29 cellular contexts compared by ENCODE assay signal in genomic region chr5:132405646-132406045, GRCh38. TPM values are rescaled to one million over a fixed set of nuclear protein-coding genes. Genes with fewer than 3 reads are reported as not detected.
DNase-seq lines count a peak whose midpoint lies in the region; ATAC-seq, FAIRE-seq and TF ChIP-seq lines count a peak whose summit lies in the region.
"Had no signal": no experiment of that assay in that cellular context is flagged by ENCODE, and none has a peak within 500 bp of the region (broad histone marks: within the 10 kb centered on the region; RNA-seq: fewer than 3 reads in every experiment).

No MANE protein-coding gene starts in this region.

- H3K36me3 Mint-ChIP-seq in activated T-cell treated with anti-CD3 and anti-CD28 coated beads, Interleukin-2, amount 50 U/mL, for 72 hours (ENCODE audit: insufficient read depth in 2 of 2) = peaks cover 7 to 9% of the 10 kb centered on the region in 2 donors
- peaks cover 3% of the 10 kb centered on the region for H3K36me3 Mint-ChIP-seq in activated T-cell treated with anti-CD3 and anti-CD28 coated beads, Interleukin-2, amount 50 U/mL, for 4 hours (ENCODE audit: insufficient read depth)
- no peaks in the 10 kb centered on the region for H3K36me3 Mint-ChIP-seq in stimulated activated memory B cell treated with anti-CD40 and anti-IgM and Interleukin-4, amounts not matched to agents 10 μg/mL and 1 μg/mL and 100 μg/mL, for 72 hours

- no peak overlapping the region for H3K4me3 ChIP-seq in coronary artery
- H3K4me3 ChIP-seq: breast epithelium, lower lobe of right lung, mucosa of descending colon, pancreas, Peyer's patch, smooth muscle cell had no signal

- H3K4me1 Mint-ChIP-seq in activated T-cell treated with anti-CD3 and anti-CD28 coated beads, Interleukin-2, amount 50 U/mL, for 72 hours (ENCODE audit: low read depth) = peaks cover 50% of the 10 kb centered on the region
- peaks cover 78% of the 10 kb centered on the region for H3K4me1 Mint-ChIP-seq in activated T-cell treated with anti-CD3 and anti-CD28 coated beads, Interleukin-2, amount 50 U/mL, for 4 hours (ENCODE audit: low read depth)
- H3K4me1 Mint-ChIP-seq in stimulated activated memory B cell treated with anti-CD40 and anti-IgM and Interleukin-4, amounts not matched to agents 10 μg/mL and 1 μg/mL and 100 μg/mL, for 72 hours = peaks cover 28% of the 10 kb centered on the region

- ATAC-seq in activated T-cell treated with anti-CD3 and anti-CD28 coated beads, Interleukin-2, amount 50 U/mL, for 72 hours (replicated peaks in 1 of 2) = no peak
- no peak for ATAC-seq in activated T-cell treated with anti-CD3 and anti-CD28 coated beads, Interleukin-2, amount 50 U/mL, for 4 hours
- no peak for ATAC-seq in stimulated activated memory B cell treated with anti-CD40 and anti-IgM and Interleukin-4, amounts not matched to agents 10 μg/mL and 1 μg/mL and 100 μg/mL, for 72 hours
- no peak for ATAC-seq in GM21423 (IDR thresholded peaks at IDR 0.05; ENCODE audit: unreplicated experiment)
- ATAC-seq: lower lobe of right lung, mucosa of descending colon, pancreas had no signal

- DNase-seq in activated T-cell treated with anti-CD3 and anti-CD28 coated beads, Interleukin-2, amount 50 U/mL, for 72 hours = no peak
- DNase-seq in activated T-cell treated with anti-CD3 and anti-CD28 coated beads, Interleukin-2, amount 50 U/mL, for 4 hours = no peak
- DNase-seq in MV-4-11 (lab: John Stamatoyannopoulos, UW) (peak; percentile 16), coronary artery (ENCODE audit: low spot score) (peak; percentile 4), RCC 7860 (ENCODE audit: low spot score) (no peak)
- no peak for DNase-seq in activated CD4-positive, alpha-beta T cell treated with anti-CD3 and anti-CD28 coated beads for 1 hour
- DNase-seq: activated naive CD4-positive, alpha-beta T cell treated with Interleukin-2 at 50 U/mL for 16 hours; BE2C; DMS79; effector CD8-positive, alpha-beta T cell; GDM1; HCEC 1CT; lower lobe of right lung; mucosa of descending colon; NCI-H1694; NCI-H2171; NCI-H524 treated with DMSO at 0.1 percent for 48 hours; NK-92 treated with Interleukin-12 subunit alpha and Interleukin-12 subunit beta, amount 100 ng/mL, for 24 hours; pancreas; retina; SIG-M5; trophoblast cell had no signal

- FAIRE-seq in RCC 7860 (lab: Jason Lieb, UNC) = no peak
- FAIRE-seq: pancreas, TTC549 had no signal

- peak overlapping the region; percentile 29 for H3K27ac Mint-ChIP-seq in activated T-cell treated with anti-CD3 and anti-CD28 coated beads, Interleukin-2, amount 50 U/mL, for 72 hours
- H3K27ac Mint-ChIP-seq in stimulated activated memory B cell treated with anti-CD40 and anti-IgM and Interleukin-4, amounts not matched to agents 10 μg/mL and 1 μg/mL and 100 μg/mL, for 72 hours = peak overlapping the region; percentile 58

- no peaks in the 10 kb centered on the region for H3K27me3 Mint-ChIP-seq in activated T-cell treated with anti-CD3 and anti-CD28 coated beads, Interleukin-2, amount 50 U/mL, for 72 hours (ENCODE audit: low read depth)
- H3K27me3 Mint-ChIP-seq in activated T-cell treated with anti-CD3 and anti-CD28 coated beads, Interleukin-2, amount 50 U/mL, for 4 hours (ENCODE audit: low read depth) = no peaks in the 10 kb centered on the region
- no peaks in the 10 kb centered on the region for H3K27me3 Mint-ChIP-seq in stimulated activated memory B cell treated with anti-CD40 and anti-IgM and Interleukin-4, amounts not matched to agents 10 μg/mL and 1 μg/mL and 100 μg/mL, for 72 hours

- peak overlapping the region in 1 of 2 donors; percentile 3 for H3K4me3 Mint-ChIP-seq in activated T-cell treated with anti-CD3 and anti-CD28 coated beads, Interleukin-2, amount 50 U/mL, for 72 hours
- no peak overlapping the region for H3K4me3 Mint-ChIP-seq in activated T-cell treated with anti-CD3 and anti-CD28 coated beads, Interleukin-2, amount 50 U/mL, for 4 hours
- H3K4me3 Mint-ChIP-seq in stimulated activated memory B cell treated with anti-CD40 and anti-IgM and Interleukin-4, amounts not matched to agents 10 μg/mL and 1 μg/mL and 100 μg/mL, for 72 hours = no peak overlapping the region
- H3K4me3 Mint-ChIP-seq: neural crest cell had no signal

- no peak for TF ChIP-seq CTCF in coronary artery (IDR thresholded peaks at IDR 0.05)

- H3K27ac ChIP-seq in coronary artery = no peak overlapping the region
- H3K27ac ChIP-seq: lower lobe of right lung, pancreas had no signal

- peaks cover 2% of the 10 kb centered on the region in 2 donors for H3K9me3 Mint-ChIP-seq in activated T-cell treated with anti-CD3 and anti-CD28 coated beads, Interleukin-2, amount 50 U/mL, for 72 hours
- H3K9me3 Mint-ChIP-seq in activated T-cell treated with anti-CD3 and anti-CD28 coated beads, Interleukin-2, amount 50 U/mL, for 4 hours = peaks cover 3% of the 10 kb centered on the region
- no peaks in the 10 kb centered on the region for H3K9me3 Mint-ChIP-seq in stimulated activated memory B cell treated with anti-CD40 and anti-IgM and Interleukin-4, amounts not matched to agents 10 μg/mL and 1 μg/mL and 100 μg/mL, for 72 hours

RNA-seq across cellular contexts. Expression of gene SLC22A5, which starts 36.1 kb away (rescaled TPM):
- total RNA-seq in activated T-cell treated with anti-CD3 and anti-CD28 coated beads, Interleukin-2, amount 50 U/mL, for 72 hours = 1 to 10 TPM; 7.0 to 7.4 TPM
- 1 to 10 TPM; 4.4 to 6.3 (median 5.7) TPM for total RNA-seq in activated T-cell treated with anti-CD3 and anti-CD28 coated beads, Interleukin-2, amount 50 U/mL, for 4 hours

Comparison
In these comparisons a context has a peak if more than half of its experiments do, and no peak if none do; other contexts are left out.
1. DNase-seq: peak in MV-4-11 (single experiment) and coronary artery (single experiment); none in activated T-cell treated with anti-CD3 and anti-CD28 coated beads, Interleukin-2, amount 50 U/mL, for 72 hours (0 of 2), activated T-cell treated with anti-CD3 and anti-CD28 coated beads, Interleukin-2, amount 50 U/mL, for 4 hours (single experiment), activated CD4-positive, alpha-beta T cell treated with anti-CD3 and anti-CD28 coated beads for 1 hour (single experiment) and RCC 7860 (single experiment).